ENCODE assay signal across 24 cellular contexts in the genomic region with DNA sequence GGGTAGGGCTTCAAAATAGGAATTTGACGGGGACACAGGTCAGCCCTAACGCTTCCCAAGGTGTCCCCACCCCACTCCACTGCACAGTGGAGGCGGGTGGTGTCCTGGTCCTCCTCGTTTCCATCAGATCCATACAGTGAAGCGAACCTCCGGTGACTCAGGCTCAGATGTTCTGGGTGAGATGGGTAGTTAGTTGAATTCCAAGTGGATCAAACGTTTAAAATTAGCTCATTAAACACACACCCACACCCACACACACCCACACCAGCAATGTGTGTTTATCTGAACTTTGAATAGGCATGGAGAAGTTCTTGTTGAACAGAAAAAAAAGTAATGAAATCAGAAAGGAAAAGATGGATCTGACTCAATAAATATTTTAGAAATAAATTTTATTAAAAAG. TPM values are rescaled to one million over a fixed set of nuclear protein-coding genes. Genes with fewer than 3 reads are reported as not detected.
DNase-seq lines count a peak whose midpoint lies in the region; ATAC-seq and TF ChIP-seq lines count a peak whose summit lies in the region.
"Had no signal": no experiment of that assay in that cellular context is flagged by ENCODE, and none has a peak within 500 bp of the region (broad histone marks: within the 10 kb centered on the region; RNA-seq: fewer than 3 reads in every experiment).

No MANE protein-coding gene starts in this region.

- H3K36me3 Mint-ChIP-seq in activated CD4-positive, alpha-beta T cell treated with anti-CD3 and anti-CD28 coated beads for 36 hours (ENCODE audit: low read depth) = no peaks in the 10 kb centered on the region
- H3K36me3 Mint-ChIP-seq: CD4-positive, CD25-positive, alpha-beta regulatory T cell; IgD-negative memory B cell had no signal

- H3K27ac ChIP-seq in hepatocyte = no peak overlapping the region
- no peak overlapping the region for H3K27ac ChIP-seq in osteoblast (ENCODE audit: low read depth, low read length)
- H3K27ac ChIP-seq: Peyer's patch, SK-N-MC had no signal

- no peaks in the 10 kb centered on the region for H3K9me2 ChIP-seq in hepatocyte (replicated peaks; ENCODE audit: insufficient read depth)

- CTCF ChIA-PET in activated CD4-positive, alpha-beta T cell treated with anti-CD3 and anti-CD28 coated beads for 36 hours (lab: Charles Lee) = no interaction called here

- no peak overlapping the region for H3K4me3 ChIP-seq in hepatocyte
- no peak overlapping the region for H3K4me3 ChIP-seq in osteoblast (ENCODE audit: insufficient read depth, low read length)
- H3K4me3 ChIP-seq: Peyer's patch, SK-N-MC had no signal

- H2AFZ ChIP-seq in hepatocyte (no peak overlapping the region), osteoblast (ENCODE audit: low read length) (no peak overlapping the region)

- H3K4me1 ChIP-seq in hepatocyte (ENCODE audit: insufficient read depth) (no peaks in the 10 kb centered on the region), osteoblast (ENCODE audit: insufficient read depth, low read length) (no peaks in the 10 kb centered on the region)
- H3K4me1 ChIP-seq: BE2C, Peyer's patch had no signal

- no peak overlapping the region for H3K4me2 ChIP-seq in hepatocyte
- no peak overlapping the region for H3K4me2 ChIP-seq in osteoblast (ENCODE audit: insufficient read depth, low read length)

- H3K27me3 ChIP-seq in hepatocyte = no peaks in the 10 kb centered on the region
- no peaks in the 10 kb centered on the region for H3K27me3 ChIP-seq in osteoblast (ENCODE audit: insufficient read depth, low read length)
- H3K27me3 ChIP-seq: BE2C, Peyer's patch had no signal

- H3K27ac Mint-ChIP-seq in activated CD4-positive, alpha-beta T cell treated with anti-CD3 and anti-CD28 coated beads for 36 hours = no peak overlapping the region
- H3K27ac Mint-ChIP-seq: CD4-positive, CD25-positive, alpha-beta regulatory T cell; HFFc6; IgD-negative memory B cell had no signal

- POLR2A ChIA-PET in activated CD4-positive, alpha-beta T cell treated with anti-CD3 and anti-CD28 coated beads for 36 hours (lab: Charles Lee) = no interaction called here

- H3K36me3 ChIP-seq in hepatocyte (replicated peaks; ENCODE audit: insufficient read depth, low read depth) (no peaks in the 10 kb centered on the region), osteoblast (ENCODE audit: insufficient read depth, low read length) (no peaks in the 10 kb centered on the region)
- H3K36me3 ChIP-seq: BE2C, Peyer's patch had no signal

- no peak overlapping the region for H3K4me3 Mint-ChIP-seq in activated CD4-positive, alpha-beta T cell treated with anti-CD3 and anti-CD28 coated beads for 36 hours
- H3K4me3 Mint-ChIP-seq: CD4-positive, CD25-positive, alpha-beta regulatory T cell; HFFc6; IgD-negative memory B cell had no signal

- TF ChIP-seq CTCF in hepatocyte (IDR thresholded peaks at IDR 0.05; ENCODE audit: poor library complexity) = no peak
- no peak for TF ChIP-seq CTCF in osteoblast (IDR thresholded peaks at IDR 0.05; ENCODE audit: extremely low read depth, low read depth, low read length)

- no peaks in the 10 kb centered on the region for H3K9me3 Mint-ChIP-seq in activated CD4-positive, alpha-beta T cell treated with anti-CD3 and anti-CD28 coated beads for 36 hours (ENCODE audit: low read depth)
- H3K9me3 Mint-ChIP-seq: CD4-positive, CD25-positive, alpha-beta regulatory T cell; HFFc6 had no signal

- intact Hi-C loops in activated CD4-positive, alpha-beta T cell treated with anti-CD3 and anti-CD28 coated beads for 36 hours (cut with DNase I, micrococcal nuclease) = no loop called here

- H4K20me1 ChIP-seq in hepatocyte (ENCODE audit: insufficient read depth, poor library complexity, severe bottlenecking) (no peaks in the 10 kb centered on the region), osteoblast (ENCODE audit: insufficient read depth, low read length) (no peaks in the 10 kb centered on the region)

- no peaks in the 10 kb centered on the region for H3K4me1 Mint-ChIP-seq in activated CD4-positive, alpha-beta T cell treated with anti-CD3 and anti-CD28 coated beads for 36 hours
- H3K4me1 Mint-ChIP-seq: CD4-positive, CD25-positive, alpha-beta regulatory T cell; IgD-negative memory B cell had no signal

- WGBS in hepatocyte (ENCODE audit: low lambda C conversion rate, missing lambda C conversion rate) = 53% methylated on average over 7 of the region's 7 CpGs

- H3K9me3 ChIP-seq in hepatocyte (ENCODE audit: low read depth) (no peaks in the 10 kb centered on the region), osteoblast (ENCODE audit: low read depth, low read length) (no peaks in the 10 kb centered on the region)
- H3K9me3 ChIP-seq: BE2C, Peyer's patch had no signal

- H3K79me2 ChIP-seq in hepatocyte = no peaks in the 10 kb centered on the region
- no peaks in the 10 kb centered on the region for H3K79me2 ChIP-seq in osteoblast (ENCODE audit: insufficient read depth, low read length)

- ATAC-seq in GM19324 (IDR thresholded peaks at IDR 0.05; ENCODE audit: low FRiP score, unreplicated experiment) (no peak), GM21737 (IDR thresholded peaks at IDR 0.05; ENCODE audit: unreplicated experiment) (no peak)
- ATAC-seq in activated CD4-positive, alpha-beta T cell treated with anti-CD3 and anti-CD28 coated beads for 36 hours = no peak

- no peaks in the 10 kb centered on the region for H3K27me3 Mint-ChIP-seq in activated CD4-positive, alpha-beta T cell treated with anti-CD3 and anti-CD28 coated beads for 36 hours
- H3K27me3 Mint-ChIP-seq: CD4-positive, CD25-positive, alpha-beta regulatory T cell; IgD-negative memory B cell had no signal

- DNase-seq in HCEC 1CT (peak; percentile 19), SW480 (ENCODE audit: low spot score) (peak; percentile 95), hepatocyte (ENCODE audit: low spot score) (peak; percentile 15), osteoblast (ENCODE audit: insufficient read length, low spot score, missing footprints) (peak; percentile 41), foreskin melanocyte (no peak)
- no peak for DNase-seq in activated CD4-positive, alpha-beta T cell treated with anti-CD3 and anti-CD28 coated beads for 36 hours
- DNase-seq: BE2C; CD4-positive, CD25-positive, alpha-beta regulatory T cell; COR-L47; DMS153; GF-D8; HFFc6; Karpas-422; NCI-H1092; NCI-H146; NCI-H2029 treated with DMSO at 0.1 percent for 48 hours; NCI-H2171; NCI-H446 treated with DMSO at 0.1 percent for 48 hours; NCI-H69 had no signal

RNA-seq across cellular contexts. Expression of a gene that starts 58.9 kb away (rescaled TPM):
- 0.53 TPM in 1 of 2 replicates, not detected in the other for total RNA-seq in hepatocyte
- polyA plus RNA-seq in hepatocyte = 0.58 and 0.73 TPM in 2 replicates
- total RNA-seq in osteoblast = 1.1 and 1.8 TPM in 2 replicates
- not detected for total RNA-seq in activated CD4-positive, alpha-beta T cell treated with anti-CD3 and anti-CD28 coated beads for 36 hours
- polyA plus RNA-seq: IgD-negative memory B cell had no signal

Comparison
In these comparisons a context has a peak if more than half of its experiments do, and no peak if none do; other contexts are left out.
1. DNase-seq: peak in HCEC 1CT (single experiment), SW480 (single experiment), hepatocyte (single experiment) and osteoblast (single experiment); none in activated CD4-positive, alpha-beta T cell treated with anti-CD3 and anti-CD28 coated beads for 36 hours (single experiment) and foreskin melanocyte (single experiment).